1 cellular context compared by ENCODE assay signal in genomic region chr10:93496322-93497041, GRCh38.
TF ChIP-seq lines count a peak whose summit lies in the region.

TSS of gene CEP55 (plus strand) at chr10:93496612. CDS start at chr10:93500052, 3,440 bp downstream.

TF ChIP-seq in GM12878, 131 proteins besides CTCF, POLR2A, EP300 and RAD21 (continued from another document and continues in another):
- TF ChIP-seq CUX1 (IDR thresholded peaks at IDR 0.05; ENCODE audit: insufficient replicate concordance, low read depth, low read length) (no peak), IKZF2 (IDR thresholded peaks at IDR 0.05) (0 out of 4 replicates have a peak, but pooled peaks have one; percentile 53 to 63), HCFC1 (IDR thresholded peaks at IDR 0.05; ENCODE audit: low read length) (0 out of 2 replicates have a peak, but pooled peaks have one; percentile 31), TCF7 (IDR thresholded peaks at IDR 0.05; ENCODE audit: borderline replicate concordance) (no peak), POU2F2 (IDR thresholded peaks at IDR 0.05; ENCODE audit: borderline replicate concordance, low read depth, low read length) (no peak), SIN3A (IDR thresholded peaks at IDR 0.05; ENCODE audit: low read depth, low read length) (peak; percentile 99), DPF2 (IDR thresholded peaks at IDR 0.05) (peak; percentile 8; the same call in 1 of the 2 replicates), SUPT20H (IDR thresholded peaks at IDR 0.05; ENCODE audit: borderline replicate concordance, control insufficient read depth, low read depth, low read length) (no peak), FOXK2 (IDR thresholded peaks at IDR 0.05) (no peak), CHD4 (IDR thresholded peaks at IDR 0.05) (no peak), ZNF687 (IDR thresholded peaks at IDR 0.05) (no peak), STAT1 (conservative IDR thresholded peaks at IDR 0.05) (no peak), RUNX3 (IDR thresholded peaks at IDR 0.05; ENCODE audit: low read length) (no peak; the same call in 1 of the 2 replicates), MXI1 (IDR thresholded peaks at IDR 0.05; ENCODE audit: low read depth, low read length) (peak; percentile 99), SMC3 (IDR thresholded peaks at IDR 0.05; ENCODE audit: borderline replicate concordance, low read length) (no peak), TBL1XR1 (IDR thresholded peaks at IDR 0.05; ENCODE audit: low read depth, low read length) (no peak), MYC (IDR thresholded peaks at IDR 0.05; ENCODE audit: insufficient read depth, insufficient read length, insufficient replicate concordance, low read length, severe bottlenecking) (no peak), TCF3 (IDR thresholded peaks at IDR 0.05; ENCODE audit: borderline replicate concordance, insufficient read depth, low read depth, low read length) (peak; percentile 69; the same call in 1 of the 2 replicates), ZNF24 (IDR thresholded peaks at IDR 0.05) (no peak), NR2F1 (conservative IDR thresholded peaks at IDR 0.05) (0 out of 2 replicates have a peak, but pooled peaks have one; percentile 12), PKNOX1 (IDR thresholded peaks at IDR 0.05) (peak; percentile 76), MAX (IDR thresholded peaks at IDR 0.05; ENCODE audit: low read depth, low read length) (peak; percentile 97), SP1 (IDR thresholded peaks at IDR 0.05; ENCODE audit: low read depth, low read length) (peak; percentile 74), BCL11A (IDR thresholded peaks at IDR 0.05; ENCODE audit: low read depth, low read length) (no peak), HDAC6 (IDR thresholded peaks at IDR 0.05; ENCODE audit: unreplicated experiment) (no peak), CHD2 (IDR thresholded peaks at IDR 0.05; ENCODE audit: borderline replicate concordance, low read depth, low read length) (peak; percentile 45; the same call in 1 of the 2 replicates), TCF12 (IDR thresholded peaks at IDR 0.05; ENCODE audit: low read depth, low read length) (peak; percentile 66; the same call in 1 of the 2 replicates), ATF3 (IDR thresholded peaks at IDR 0.05; ENCODE audit: borderline replicate concordance, extremely low read depth, low read depth, low read length) (no peak), WRNIP1 (IDR thresholded peaks at IDR 0.05; ENCODE audit: borderline replicate concordance, low read depth, low read length) (no peak), E4F1 (IDR thresholded peaks at IDR 0.05; ENCODE audit: borderline replicate concordance, partially characterized antibody) (no peak), EGR1 (IDR thresholded peaks at IDR 0.05; ENCODE audit: borderline replicate concordance in 1 of 2, low read depth in 2 of 2, low read length in 2 of 2) (peak in 1 of 2 experiments; percentile 40; a peak in 1 of 3 replicates), PAX8 (IDR thresholded peaks at IDR 0.05) (no peak), TAF1 (IDR thresholded peaks at IDR 0.05; ENCODE audit: borderline replicate concordance, low read depth, low read length) (peak; percentile 74; the same call in 1 of the 2 replicates), PAX5 (IDR thresholded peaks at IDR 0.05; ENCODE audit: borderline replicate concordance, low read depth, low read length) (peak; percentile 41; the same call in 1 of the 2 replicates), NFIC (IDR thresholded peaks at IDR 0.05; ENCODE audit: low read depth, low read length) (no peak)
- TF ChIP-seq, protein P1, sequence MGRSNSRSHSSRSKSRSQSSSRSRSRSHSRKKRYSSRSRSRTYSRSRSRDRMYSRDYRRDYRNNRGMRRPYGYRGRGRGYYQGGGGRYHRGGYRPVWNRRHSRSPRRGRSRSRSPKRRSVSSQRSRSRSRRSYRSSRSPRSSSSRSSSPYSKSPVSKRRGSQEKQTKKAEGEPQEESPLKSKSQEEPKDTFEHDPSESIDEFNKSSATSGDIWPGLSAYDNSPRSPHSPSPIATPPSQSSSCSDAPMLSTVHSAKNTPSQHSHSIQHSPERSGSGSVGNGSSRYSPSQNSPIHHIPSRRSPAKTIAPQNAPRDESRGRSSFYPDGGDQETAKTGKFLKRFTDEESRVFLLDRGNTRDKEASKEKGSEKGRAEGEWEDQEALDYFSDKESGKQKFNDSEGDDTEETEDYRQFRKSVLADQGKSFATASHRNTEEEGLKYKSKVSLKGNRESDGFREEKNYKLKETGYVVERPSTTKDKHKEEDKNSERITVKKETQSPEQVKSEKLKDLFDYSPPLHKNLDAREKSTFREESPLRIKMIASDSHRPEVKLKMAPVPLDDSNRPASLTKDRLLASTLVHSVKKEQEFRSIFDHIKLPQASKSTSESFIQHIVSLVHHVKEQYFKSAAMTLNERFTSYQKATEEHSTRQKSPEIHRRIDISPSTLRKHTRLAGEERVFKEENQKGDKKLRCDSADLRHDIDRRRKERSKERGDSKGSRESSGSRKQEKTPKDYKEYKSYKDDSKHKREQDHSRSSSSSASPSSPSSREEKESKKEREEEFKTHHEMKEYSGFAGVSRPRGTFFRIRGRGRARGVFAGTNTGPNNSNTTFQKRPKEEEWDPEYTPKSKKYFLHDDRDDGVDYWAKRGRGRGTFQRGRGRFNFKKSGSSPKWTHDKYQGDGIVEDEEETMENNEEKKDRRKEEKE (IDR thresholded peaks at IDR 0.05) = no peak
- TF ChIP-seq, protein P2, sequence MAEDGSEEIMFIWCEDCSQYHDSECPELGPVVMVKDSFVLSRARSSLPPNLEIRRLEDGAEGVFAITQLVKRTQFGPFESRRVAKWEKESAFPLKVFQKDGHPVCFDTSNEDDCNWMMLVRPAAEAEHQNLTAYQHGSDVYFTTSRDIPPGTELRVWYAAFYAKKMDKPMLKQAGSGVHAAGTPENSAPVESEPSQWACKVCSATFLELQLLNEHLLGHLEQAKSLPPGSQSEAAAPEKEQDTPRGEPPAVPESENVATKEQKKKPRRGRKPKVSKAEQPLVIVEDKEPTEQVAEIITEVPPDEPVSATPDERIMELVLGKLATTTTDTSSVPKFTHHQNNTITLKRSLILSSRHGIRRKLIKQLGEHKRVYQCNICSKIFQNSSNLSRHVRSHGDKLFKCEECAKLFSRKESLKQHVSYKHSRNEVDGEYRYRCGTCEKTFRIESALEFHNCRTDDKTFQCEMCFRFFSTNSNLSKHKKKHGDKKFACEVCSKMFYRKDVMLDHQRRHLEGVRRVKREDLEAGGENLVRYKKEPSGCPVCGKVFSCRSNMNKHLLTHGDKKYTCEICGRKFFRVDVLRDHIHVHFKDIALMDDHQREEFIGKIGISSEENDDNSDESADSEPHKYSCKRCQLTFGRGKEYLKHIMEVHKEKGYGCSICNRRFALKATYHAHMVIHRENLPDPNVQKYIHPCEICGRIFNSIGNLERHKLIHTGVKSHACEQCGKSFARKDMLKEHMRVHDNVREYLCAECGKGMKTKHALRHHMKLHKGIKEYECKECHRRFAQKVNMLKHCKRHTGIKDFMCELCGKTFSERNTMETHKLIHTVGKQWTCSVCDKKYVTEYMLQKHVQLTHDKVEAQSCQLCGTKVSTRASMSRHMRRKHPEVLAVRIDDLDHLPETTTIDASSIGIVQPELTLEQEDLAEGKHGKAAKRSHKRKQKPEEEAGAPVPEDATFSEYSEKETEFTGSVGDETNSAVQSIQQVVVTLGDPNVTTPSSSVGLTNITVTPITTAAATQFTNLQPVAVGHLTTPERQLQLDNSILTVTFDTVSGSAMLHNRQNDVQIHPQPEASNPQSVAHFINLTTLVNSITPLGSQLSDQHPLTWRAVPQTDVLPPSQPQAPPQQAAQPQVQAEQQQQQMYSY (CRISPR knock-in tag; IDR thresholded peaks at IDR 0.05) = no peak
